Comparison of ENCODE assay signal across 9 cellular contexts in genomic region chr2:64807417-64807816, GRCh38.
A peak's percentile ranks its signal among the peaks of the same experiment; 100 is the strongest.
DNase-seq lines count a peak whose midpoint lies in the region; FAIRE-seq and TF ChIP-seq lines count a peak whose summit lies in the region.
"Had no signal": no experiment of that assay in that cellular context is flagged by ENCODE, and none has a peak within 500 bp of the region (broad histone marks: within the 10 kb centered on the region; RNA-seq: fewer than 3 reads in every experiment).

No MANE protein-coding gene starts in this region.

- H3K9me3 ChIP-seq in breast epithelium (no peaks in the 10 kb centered on the region), astrocyte (ENCODE audit: insufficient read depth, low read depth, low read length) (no peaks in the 10 kb centered on the region), smooth muscle cell (replicated peaks; ENCODE audit: low read depth) (no peaks in the 10 kb centered on the region)

- H3K4me3 Mint-ChIP-seq in MCF 10A (ENCODE audit: unreplicated experiment) (peak overlapping the region; percentile 34), astrocyte (ENCODE audit: unreplicated experiment) (no peak overlapping the region)
- H3K4me3 Mint-ChIP-seq: activated naive CD4-positive, alpha-beta T cell treated with anti-CD3 and anti-CD28 coated beads, Interleukin-2, amount 50 U/mL, for 24 hours had no signal

- peak overlapping the region; percentile 33 for H2AFZ ChIP-seq in astrocyte (ENCODE audit: low read depth, low read length)
- H2AFZ ChIP-seq in smooth muscle cell (ENCODE audit: low read depth): peak overlapping the region; percentile 23

- FAIRE-seq in astrocyte (lab: Jason Lieb, UNC): peak; percentile 92

- 30% methylated on average over 4 of the region's 4 CpGs for WGBS in smooth muscle cell (ENCODE audit: low lambda C conversion rate)

- H3K27ac Mint-ChIP-seq in MCF 10A (ENCODE audit: low read depth, unreplicated experiment) (peak overlapping the region; percentile 71), astrocyte (ENCODE audit: unreplicated experiment) (peak overlapping the region; percentile 90)
- H3K27ac Mint-ChIP-seq: activated naive CD4-positive, alpha-beta T cell treated with anti-CD3 and anti-CD28 coated beads, Interleukin-2, amount 50 U/mL, for 24 hours had no signal

- no peak for TF ChIP-seq POLR2A in breast epithelium (IDR thresholded peaks at IDR 0.05)

- no peak overlapping the region for H3K4me3 ChIP-seq in breast epithelium
- peak overlapping the region; percentile 10 for H3K4me3 ChIP-seq in astrocyte (ENCODE audit: insufficient read depth, low read depth, low read length)
- H3K4me3 ChIP-seq in smooth muscle cell: no peak overlapping the region

- H3K27ac ChIP-seq in breast epithelium: no peak overlapping the region
- peak overlapping the region; percentile 93 for H3K27ac ChIP-seq in astrocyte (ENCODE audit: low read depth, low read length)
- H3K27ac ChIP-seq in smooth muscle cell (ENCODE audit: low read depth): peak overlapping the region; percentile 97

- no peaks in the 10 kb centered on the region for H3K9me3 Mint-ChIP-seq in MCF 10A (ENCODE audit: unreplicated experiment)
- no peaks in the 10 kb centered on the region for H3K9me3 Mint-ChIP-seq in astrocyte (ENCODE audit: unreplicated experiment)
- H3K9me3 Mint-ChIP-seq: activated naive CD4-positive, alpha-beta T cell treated with anti-CD3 and anti-CD28 coated beads, Interleukin-2, amount 50 U/mL, for 24 hours had no signal

- H3K4me1 ChIP-seq in breast epithelium: no peaks in the 10 kb centered on the region
- H3K4me1 ChIP-seq in astrocyte (ENCODE audit: insufficient read depth, low read length): peaks cover 22% of the 10 kb centered on the region
- peaks cover 5% of the 10 kb centered on the region for H3K4me1 ChIP-seq in smooth muscle cell (ENCODE audit: low read depth)

- peaks cover 12% of the 10 kb centered on the region for H3F3A ChIP-seq in smooth muscle cell (ENCODE audit: low read depth)

- POLR2A ChIA-PET in MCF 10A (lab: Yijun Ruan, JAX): interaction anchor here (0.6 to 2.2 kb wide), 7 partner anchors 9 to 154 kb away, joined by 3 to 12 read pairs (median 3); partner anchors contain the start of gene SERTAD2

- no TSS peak for BruUV-seq in MCF 10A (replicated peaks; lab: Mats Ljungman, UMichigan)

- H3K4me1 Mint-ChIP-seq in MCF 10A (ENCODE audit: insufficient read depth, unreplicated experiment): peaks cover 17% of the 10 kb centered on the region
- peaks cover 33% of the 10 kb centered on the region for H3K4me1 Mint-ChIP-seq in astrocyte (ENCODE audit: low read depth, unreplicated experiment)

- H3K36me3 Mint-ChIP-seq in MCF 10A (ENCODE audit: insufficient read depth, unreplicated experiment) (no peaks in the 10 kb centered on the region), astrocyte (ENCODE audit: low read depth, unreplicated experiment) (no peaks in the 10 kb centered on the region)
- H3K36me3 Mint-ChIP-seq: activated naive CD4-positive, alpha-beta T cell treated with anti-CD3 and anti-CD28 coated beads, Interleukin-2, amount 50 U/mL, for 24 hours had no signal

- DNase-seq in MCF 10A (ENCODE audit: unreplicated experiment) (peak; percentile 97), breast epithelium (ENCODE audit: low spot score in 2 of 2) (no peak), LoVo (ENCODE audit: low spot score) (peak; percentile 76), astrocyte (ENCODE audit: low read depth) (peak; percentile 100), smooth muscle cell (lab: John Stamatoyannopoulos, UW; ENCODE audit: unreplicated experiment) (no peak), NCI-H128 (lab: John Stamatoyannopoulos, UW; ENCODE audit: unreplicated experiment) (no peak), NCI-H748 (lab: John Stamatoyannopoulos, UW; ENCODE audit: unreplicated experiment) (no peak), NCI-H524 (lab: John Stamatoyannopoulos, UW) (no peak)

- H3K36me3 ChIP-seq in breast epithelium: no peaks in the 10 kb centered on the region
- no peaks in the 10 kb centered on the region for H3K36me3 ChIP-seq in astrocyte (ENCODE audit: insufficient read depth, low read length)
- H3K36me3 ChIP-seq in smooth muscle cell (ENCODE audit: low read depth): no peaks in the 10 kb centered on the region

- H3K79me2 ChIP-seq in astrocyte (ENCODE audit: insufficient read depth, low read length) (no peaks in the 10 kb centered on the region), smooth muscle cell (ENCODE audit: low read depth) (no peaks in the 10 kb centered on the region)

- TF ChIP-seq CTCF in MCF 10A (IDR thresholded peaks at IDR 0.05; ENCODE audit: unreplicated experiment) (no peak), breast epithelium (IDR thresholded peaks at IDR 0.05) (no peak), astrocyte (IDR thresholded peaks at IDR 0.05; ENCODE audit: insufficient read depth, low read depth, low read length) (no peak), smooth muscle cell (IDR thresholded peaks at IDR 0.05; ENCODE audit: borderline replicate concordance, insufficient read depth, poor library complexity, severe bottlenecking) (no peak)

- H4K20me1 ChIP-seq in astrocyte (ENCODE audit: insufficient read depth, low read length): no peaks in the 10 kb centered on the region
- H4K20me1 ChIP-seq in smooth muscle cell (ENCODE audit: low read depth): no peaks in the 10 kb centered on the region

- intact Hi-C loops in MCF 10A (cut with micrococcal nuclease): loop anchor here (1.0 to 2.0 kb wide), 5 partner anchors 24 to 163 kb away; no protein-coding TSS in a partner anchor
- intact Hi-C loops in breast epithelium (cut with DNase I; ENCODE audit: low total_unique reads): no loop called here

- H3K9ac ChIP-seq in astrocyte (ENCODE audit: low read length): peak overlapping the region; percentile 54
- H3K9ac ChIP-seq in smooth muscle cell (ENCODE audit: low read depth): peak overlapping the region; percentile 77

- CTCF ChIA-PET in MCF 10A (lab: Yijun Ruan, JAX): interaction anchor here (0.6 to 0.8 kb wide), 2 partner anchors 60 to 477 kb away, joined by 3 to 4 read pairs; no protein-coding TSS in a partner anchor

- peak overlapping the region; percentile 72 for H3K4me2 ChIP-seq in astrocyte (ENCODE audit: low read length)
- H3K4me2 ChIP-seq in smooth muscle cell: peak overlapping the region; percentile 56

- no peaks in the 10 kb centered on the region for H3K27me3 ChIP-seq in breast epithelium
- H3K27me3 ChIP-seq in astrocyte (ENCODE audit: insufficient read depth, low read length): no peaks in the 10 kb centered on the region
- H3K27me3 ChIP-seq in smooth muscle cell (ENCODE audit: low read depth): no peaks in the 10 kb centered on the region

- H3K27me3 Mint-ChIP-seq in MCF 10A (ENCODE audit: insufficient read depth, unreplicated experiment): no peaks in the 10 kb centered on the region
- H3K27me3 Mint-ChIP-seq in astrocyte (ENCODE audit: low read depth, unreplicated experiment): peaks cover 2% of the 10 kb centered on the region
- H3K27me3 Mint-ChIP-seq: activated naive CD4-positive, alpha-beta T cell treated with anti-CD3 and anti-CD28 coated beads, Interleukin-2, amount 50 U/mL, for 24 hours had no signal

Comparison
In these comparisons a context has a peak if more than half of its experiments do, and no peak if none do; other contexts are left out.
1. DNase-seq: peak in MCF 10A (single experiment), LoVo (single experiment) and astrocyte (single experiment); none in breast epithelium (0 of 2), smooth muscle cell (single experiment), NCI-H128 (single experiment), NCI-H748 (single experiment) and NCI-H524 (0 of 2).
2. H3K27ac ChIP-seq: peak in astrocyte (single experiment) and smooth muscle cell (single experiment); none in breast epithelium (0 of 2).